In genomic region chr19:48513289-48514122, GRCh38 we compare ENCODE assay signal across 1 cellular context.
TF ChIP-seq lines count a peak whose summit lies in the region.

No MANE protein-coding gene starts in this region.

TF ChIP-seq in HepG2, 621 proteins besides CTCF, POLR2A, EP300 and RAD21 (continued from another document and continues in another):
- TF ChIP-seq ELF3 (CRISPR knock-in tag; IDR thresholded peaks at IDR 0.05) (0 out of 2 replicates have a peak, but pooled peaks have one; percentile 25), ZNF644 (CRISPR knock-in tag; IDR thresholded peaks at IDR 0.05; ENCODE audit: low read depth) (no peak), ZBTB21 (CRISPR knock-in tag; IDR thresholded peaks at IDR 0.05) (no peak), HMGA1 (CRISPR knock-in tag; conservative IDR thresholded peaks at IDR 0.05) (no peak), ZNF639 (CRISPR knock-in tag; conservative IDR thresholded peaks at IDR 0.05) (no peak), RBFOX2 (IDR thresholded peaks at IDR 0.05; ENCODE audit: low read depth, low read length) (peak; percentile 66), DMTF1 (CRISPR knock-in tag; IDR thresholded peaks at IDR 0.05) (no peak), ZNF572 (CRISPR knock-in tag; IDR thresholded peaks at IDR 0.05) (peak; percentile 28; the same call in 1 of the 2 replicates), MNT (IDR thresholded peaks at IDR 0.05) (no peak), ZNF713 (CRISPR knock-in tag; IDR thresholded peaks at IDR 0.05) (no peak), ZBTB49 (CRISPR knock-in tag; IDR thresholded peaks at IDR 0.05; ENCODE audit: borderline replicate concordance) (no peak), CHD4 (IDR thresholded peaks at IDR 0.05; ENCODE audit: borderline replicate concordance, low read length) (peak; percentile 81; the same call in 1 of the 2 replicates), ZNF589 (CRISPR knock-in tag; conservative IDR thresholded peaks at IDR 0.05) (0 out of 2 replicates have a peak, but pooled peaks have one; percentile 22), KMT2B (CRISPR knock-in tag; IDR thresholded peaks at IDR 0.05) (no peak), ATF7-NPFF (CRISPR knock-in tag; IDR thresholded peaks at IDR 0.05; ENCODE audit: low read depth) (peak; percentile 43; the same call in 1 of the 2 replicates), PAF1 (CRISPR knock-in tag; IDR thresholded peaks at IDR 0.05) (no peak), CENPBD1 (CRISPR knock-in tag; IDR thresholded peaks at IDR 0.05; ENCODE audit: borderline replicate concordance, low read depth) (no peak), GATAD2A (CRISPR knock-in tag; IDR thresholded peaks at IDR 0.05) (no peak), PRMT3 (CRISPR knock-in tag; IDR thresholded peaks at IDR 0.05; ENCODE audit: borderline replicate concordance, low read depth) (no peak), TRAFD1 (CRISPR knock-in tag; IDR thresholded peaks at IDR 0.05; ENCODE audit: borderline replicate concordance) (no peak), ZNF33A (CRISPR knock-in tag; IDR thresholded peaks at IDR 0.05; ENCODE audit: borderline replicate concordance) (no peak), SMAD3 (CRISPR knock-in tag; IDR thresholded peaks at IDR 0.05) (no peak), ZNF577 (CRISPR knock-in tag; IDR thresholded peaks at IDR 0.05; ENCODE audit: borderline replicate concordance, low read depth) (no peak), GLMP (CRISPR knock-in tag; IDR thresholded peaks at IDR 0.05; ENCODE audit: borderline replicate concordance) (no peak), CSRNP2 (CRISPR knock-in tag; conservative IDR thresholded peaks at IDR 0.05; ENCODE audit: low read depth) (no peak), ZNF33B (CRISPR knock-in tag; IDR thresholded peaks at IDR 0.05) (no peak), ZNF253 (CRISPR knock-in tag; IDR thresholded peaks at IDR 0.05; ENCODE audit: borderline replicate concordance) (no peak), ZSCAN9 (CRISPR knock-in tag; IDR thresholded peaks at IDR 0.05; ENCODE audit: borderline replicate concordance) (no peak), ZNF792 (CRISPR knock-in tag; IDR thresholded peaks at IDR 0.05) (0 out of 2 replicates have a peak, but pooled peaks have one; percentile 44), PLRG1 (conservative IDR thresholded peaks at IDR 0.05) (no peak), PREB (CRISPR knock-in tag; IDR thresholded peaks at IDR 0.05) (no peak), ZNF30 (CRISPR knock-in tag; IDR thresholded peaks at IDR 0.05) (no peak), ZNF576 (CRISPR knock-in tag; IDR thresholded peaks at IDR 0.05) (no peak), ERF (CRISPR knock-in tag; IDR thresholded peaks at IDR 0.05) (0 out of 2 replicates have a peak, but pooled peaks have one; percentile 50), GZF1 (CRISPR knock-in tag; IDR thresholded peaks at IDR 0.05) (no peak), NFYC (CRISPR knock-in tag; IDR thresholded peaks at IDR 0.05) (no peak), HBP1 (CRISPR knock-in tag; IDR thresholded peaks at IDR 0.05; ENCODE audit: low read depth) (no peak), ZNF180 (CRISPR knock-in tag; IDR thresholded peaks at IDR 0.05; ENCODE audit: borderline replicate concordance, low read depth) (no peak), ZNF431 (CRISPR knock-in tag; IDR thresholded peaks at IDR 0.05; ENCODE audit: borderline replicate concordance, low read depth) (no peak), FUBP1 (CRISPR knock-in tag; IDR thresholded peaks at IDR 0.05; ENCODE audit: borderline replicate concordance) (no peak), GPN1 (CRISPR knock-in tag; IDR thresholded peaks at IDR 0.05; ENCODE audit: borderline replicate concordance) (no peak)
